Comparison of ENCODE assay signal across 28 cellular contexts in genomic region chr9:70278312-70278711, GRCh38.
"Had no signal": no experiment of that assay in that cellular context is flagged by ENCODE, and none has a peak within 500 bp of the region (broad histone marks: within the 10 kb centered on the region; RNA-seq: fewer than 3 reads in every experiment).

No MANE protein-coding gene starts in this region.

- H3K27me3 ChIP-seq: ascending aorta, breast epithelium, cardiac muscle cell, dorsolateral prefrontal cortex had no signal

- H3K4me3 ChIP-seq: ascending aorta, breast epithelium, cardiac muscle cell, coronary artery, dorsolateral prefrontal cortex had no signal

- H3K27ac ChIP-seq: ascending aorta, breast epithelium, cardiac muscle cell, coronary artery, dorsolateral prefrontal cortex had no signal

- ATAC-seq: activated CD4-positive, alpha-beta T cell treated with anti-CD3 and anti-CD28 coated beads for 36 hours; activated naive CD4-positive, alpha-beta T cell treated with anti-CD3 and anti-CD28 coated beads, Interleukin-2, amount 50 U/mL, for 72 hours; activated T-cell treated with anti-CD3 and anti-CD28 coated beads, Interleukin-2, amount 50 U/mL, for 72 hours; esophagus mucosa had no signal

- H3K9me3 ChIP-seq: ascending aorta, breast epithelium had no signal

- H3K36me3 ChIP-seq: breast epithelium had no signal

- H3K4me1 ChIP-seq: ascending aorta, breast epithelium had no signal

- DNase-seq: activated CD4-positive, alpha-beta memory T cell treated with anti-CD3 and anti-CD28 coated beads, Interleukin-2, amount 10 ng/mL, durations not matched to agents 7 days and 5 days; activated CD4-positive, alpha-beta T cell treated with anti-CD3 and anti-CD28 coated beads for 36 hours; activated CD4-positive, alpha-beta T cell treated with anti-CD3 and anti-CD28 coated beads, Interleukin-2, amount 10 ng/mL, durations not matched to agents 24 days and 14 days; activated CD4-positive, CD25-positive, alpha-beta regulatory T cell; activated CD4-positive, CD25-positive, alpha-beta regulatory T cell treated with anti-CD3 and anti-CD28 coated beads, Interleukin-2, amount 50 U/mL, for 72 hours; activated CD8-positive, alpha-beta memory T cell treated with anti-CD3 and anti-CD28 coated beads, Interleukin-2, amount 50 U/mL, for 48 hours; activated gamma-delta T cell; activated naive CD4-positive, alpha-beta T cell; activated naive CD4-positive, alpha-beta T cell treated with anti-CD3 and anti-CD28 coated beads, Interleukin-2, amount 10 ng/mL, durations not matched to agents 7 days and 5 days; activated naive CD8-positive, alpha-beta T cell treated with anti-CD3 and anti-CD28 coated beads, Interleukin-2, amount 10 ng/mL, durations not matched to agents 7 days and 5 days; activated T-cell treated with anti-CD3 and anti-CD28 coated beads for 4 hours; activated T-cell treated with anti-CD3 and anti-CD28 coated beads, Interleukin-2, amount 50 U/mL, for 24 hours; activated T-cell treated with anti-CD3 and anti-CD28 coated beads, Interleukin-2, amount 50 U/mL, for 72 hours; central memory CD4-positive, alpha-beta T cell; cerebellar nuclear complex; dorsolateral prefrontal cortex; effector memory CD4-positive, alpha-beta T cell; endodermal cell; foreskin fibroblast; head of caudate nucleus; T-helper 1 cell; T-helper 2 cell had no signal
